In genomic region chr1:216945506-216946080, GRCh38 we compare ENCODE assay signal across 18 cellular contexts.
DNase-seq lines count a peak whose midpoint lies in the region; ATAC-seq, FAIRE-seq and TF ChIP-seq lines count a peak whose summit lies in the region.
"Had no signal": no experiment of that assay in that cellular context is flagged by ENCODE, and none has a peak within 500 bp of the region (broad histone marks: within the 10 kb centered on the region; RNA-seq: fewer than 3 reads in every experiment).

No MANE protein-coding gene starts in this region.

- H3K9me3 ChIP-seq in HAP-1 (no peaks in the 10 kb centered on the region), hepatocyte (ENCODE audit: low read depth) (no peaks in the 10 kb centered on the region)
- H3K9me3 ChIP-seq: MG63, SK-N-SH had no signal

- H3K9me2 ChIP-seq in hepatocyte (replicated peaks; ENCODE audit: insufficient read depth) = no peaks in the 10 kb centered on the region
- H3K9me2 ChIP-seq: SK-N-SH had no signal

- no peaks in the 10 kb centered on the region for H3K27me3 ChIP-seq in HAP-1 (ENCODE audit: low read depth)
- no peaks in the 10 kb centered on the region for H3K27me3 ChIP-seq in hepatocyte
- H3K27me3 ChIP-seq: MG63 had no signal

- H3K79me2 ChIP-seq in hepatocyte = no peaks in the 10 kb centered on the region

- FAIRE-seq in urothelium cell line (lab: Jason Lieb, UNC) = no peak
- FAIRE-seq: H54 had no signal

- peaks cover 12% of the 10 kb centered on the region for H3K27me3 Mint-ChIP-seq in brain
- H3K27me3 Mint-ChIP-seq: IgD-negative memory B cell had no signal

- no peak overlapping the region for H2AFZ ChIP-seq in hepatocyte

- TF ChIP-seq CTCF in brain (conservative IDR thresholded peaks at IDR 0.05) = no peak
- no peak for TF ChIP-seq CTCF in hepatocyte (IDR thresholded peaks at IDR 0.05; ENCODE audit: poor library complexity)

- no peak for ATAC-seq in HG03469 (IDR thresholded peaks at IDR 0.05; ENCODE audit: unreplicated experiment)

- peaks cover 17% of the 10 kb centered on the region for H3K4me1 Mint-ChIP-seq in brain
- H3K4me1 Mint-ChIP-seq: CD8-positive, alpha-beta memory T cell had no signal

- H3K4me1 ChIP-seq in HAP-1 (peaks cover 24% of the 10 kb centered on the region), hepatocyte (ENCODE audit: insufficient read depth) (no peaks in the 10 kb centered on the region)

- H3K27ac ChIP-seq in hepatocyte = no peak overlapping the region

- H3K9me3 Mint-ChIP-seq in brain = peaks cover 0 to 2% (median 0%) of the 10 kb centered on the region in 5 experiments

- DNase-seq in HAP-1 (ENCODE audit: low spot score in 2 of 2) = peak; percentile 50 to 94
- DNase-seq in hepatocyte (ENCODE audit: low spot score) = no peak
- DNase-seq in superior temporal gyrus (ENCODE audit: extremely low spot score) = peak; percentile 46
- no peak for DNase-seq in stimulated activated naive CD4-positive, alpha-beta T cell treated with Interleukin-2 at 50 U/mL for 16 hours (lab: John Stamatoyannopoulos, UW)
- no peak for DNase-seq in urothelium cell line (ENCODE audit: low spot score)
- DNase-seq: CD8-positive, alpha-beta memory T cell; DMS79 treated with DMSO at 0.1 percent for 48 hours; Kasumi-1; MG63; NCI-H1048; NCI-H1436; NCI-H2029; SHP77 treated with DMSO at 0.1 percent for 48 hours; SK-N-SH had no signal

- no peaks in the 10 kb centered on the region for H3K36me3 Mint-ChIP-seq in brain
- H3K36me3 Mint-ChIP-seq: CD8-positive, alpha-beta memory T cell; IgD-negative memory B cell had no signal

- no peaks in the 10 kb centered on the region for H4K20me1 ChIP-seq in hepatocyte (ENCODE audit: insufficient read depth, poor library complexity, severe bottlenecking)

- H3K36me3 ChIP-seq in HAP-1 (replicated peaks) (no peaks in the 10 kb centered on the region), hepatocyte (replicated peaks; ENCODE audit: insufficient read depth, low read depth) (no peaks in the 10 kb centered on the region)
- H3K36me3 ChIP-seq: MG63 had no signal

- peak overlapping the region in 2 of 5 experiments; percentile 8 to 71 for H3K4me3 Mint-ChIP-seq in brain
- H3K4me3 Mint-ChIP-seq: CD8-positive, alpha-beta memory T cell; IgD-negative memory B cell had no signal

- H3K4me3 ChIP-seq in HAP-1 (no peak overlapping the region), hepatocyte (no peak overlapping the region)
- H3K4me3 ChIP-seq: MG63 had no signal

- in situ Hi-C loops in HAP-1 (cut with MboI; ENCODE audit: low sequenced_read_pairs) = no loop called here

- H3K4me2 ChIP-seq in hepatocyte = peak overlapping the region; percentile 12
- H3K4me2 ChIP-seq: SK-N-SH had no signal

- WGBS in hepatocyte (ENCODE audit: low lambda C conversion rate, missing lambda C conversion rate) = 71% methylated on average over 2 of the region's 2 CpGs

- peak overlapping the region in 3 of 5 experiments; percentile 10 to 67 (median 56) for H3K27ac Mint-ChIP-seq in brain
- H3K27ac Mint-ChIP-seq: CD8-positive, alpha-beta memory T cell had no signal

Comparison
In these comparisons a context has a peak if more than half of its experiments do, and no peak if none do; other contexts are left out.
1. DNase-seq: peak in HAP-1 (2 of 2) and superior temporal gyrus (single experiment); none in hepatocyte (single experiment), stimulated activated naive CD4-positive, alpha-beta T cell treated with Interleukin-2 at 50 U/mL for 16 hours (single experiment) and urothelium cell line (single experiment).